Comparison of ENCODE assay signal across 21 cellular contexts in genomic region chr1:101728029-101728428, GRCh38.
DNase-seq lines count a peak whose midpoint lies in the region; ATAC-seq and TF ChIP-seq lines count a peak whose summit lies in the region.
"Had no signal": no experiment of that assay in that cellular context is flagged by ENCODE, and none has a peak within 500 bp of the region (broad histone marks: within the 10 kb centered on the region; RNA-seq: fewer than 3 reads in every experiment).

No MANE protein-coding gene starts in this region.

- TF ChIP-seq CTCF in Calu3 (IDR thresholded peaks at IDR 0.05; ENCODE audit: unreplicated experiment): no peak

- CTCF ChIA-PET in Calu3 (lab: Charles Lee): no interaction called here

- intact Hi-C loops in Calu3 (cut with micrococcal nuclease; ENCODE audit: unreplicated experiment): no loop called here

- BruUV-seq in Calu3 (replicated peaks; lab: Mats Ljungman, UMichigan): no TSS peak

- peak; percentile 43 for DNase-seq in NCI-H526 treated with DMSO at 0.1 percent for 48 hours (lab: John Stamatoyannopoulos, UW)
- no peak for DNase-seq in NCI-H1417 (lab: John Stamatoyannopoulos, UW)
- no peak for DNase-seq in stimulated activated effector memory CD8-positive, alpha-beta T cell treated with anti-CD3 and anti-CD28 coated beads, Interleukin-12 subunit alpha, Interleukin-12 subunit beta, amount 100 ng/mL, for 72 hours (ENCODE audit: low spot score in 2 of 2)
- no peak for DNase-seq in NCI-H2081 treated with DMSO at 0.1 percent for 48 hours (lab: John Stamatoyannopoulos, UW)
- DNase-seq in Calu3: no peak
- DNase-seq: activated CD4-positive, alpha-beta memory T cell treated with anti-CD3 and anti-CD28 coated beads, Interleukin-2, amount 10 ng/mL, durations not matched to agents 7 days and 5 days; activated naive CD8-positive, alpha-beta T cell treated with anti-CD3 and anti-CD28 coated beads, Interleukin-2, amount 10 ng/mL, durations not matched to agents 7 days and 5 days; brain microvascular endothelial cell; CD8-positive, alpha-beta memory T cell; gastrocnemius medialis; H9; Karpas-422; NCI-H82; nephron progenitor cell; small intestine; testis had no signal

- no peaks in the 10 kb centered on the region for H3K4me1 Mint-ChIP-seq in stimulated activated effector memory CD8-positive, alpha-beta T cell treated with anti-CD3 and anti-CD28 coated beads, Interleukin-12 subunit alpha, Interleukin-12 subunit beta, amount 100 ng/mL, for 72 hours
- no peaks in the 10 kb centered on the region for H3K4me1 Mint-ChIP-seq in Calu3 (ENCODE audit: low read depth, unreplicated experiment)
- H3K4me1 Mint-ChIP-seq: activated CD4-positive, alpha-beta memory T cell treated with anti-CD3 and anti-CD28 coated beads, Interleukin-2, amount 10 ng/mL, durations not matched to agents 7 days and 5 days; activated naive CD8-positive, alpha-beta T cell treated with anti-CD3 and anti-CD28 coated beads, Interleukin-2, amount 10 ng/mL, durations not matched to agents 7 days and 5 days; CD8-positive, alpha-beta memory T cell; nephron progenitor cell had no signal

- ATAC-seq in GM18870 (IDR thresholded peaks at IDR 0.05; ENCODE audit: unreplicated experiment) (peak; percentile 49), GM21390 (IDR thresholded peaks at IDR 0.05; ENCODE audit: unreplicated experiment) (peak; percentile 64), HG02943 (IDR thresholded peaks at IDR 0.05; ENCODE audit: low read depth, unreplicated experiment) (peak; percentile 69)
- ATAC-seq in stimulated activated effector memory CD8-positive, alpha-beta T cell treated with anti-CD3 and anti-CD28 coated beads, Interleukin-12 subunit alpha, Interleukin-12 subunit beta, amount 100 ng/mL, for 72 hours: no peak
- ATAC-seq: gastrocnemius medialis had no signal

- H3K4me3 Mint-ChIP-seq in stimulated activated effector memory CD8-positive, alpha-beta T cell treated with anti-CD3 and anti-CD28 coated beads, Interleukin-12 subunit alpha, Interleukin-12 subunit beta, amount 100 ng/mL, for 72 hours: no peak overlapping the region
- H3K4me3 Mint-ChIP-seq in Calu3 (ENCODE audit: low read depth, unreplicated experiment): no peak overlapping the region
- H3K4me3 Mint-ChIP-seq: activated CD4-positive, alpha-beta memory T cell treated with anti-CD3 and anti-CD28 coated beads, Interleukin-2, amount 10 ng/mL, durations not matched to agents 7 days and 5 days; activated naive CD8-positive, alpha-beta T cell treated with anti-CD3 and anti-CD28 coated beads, Interleukin-2, amount 10 ng/mL, durations not matched to agents 7 days and 5 days; CD8-positive, alpha-beta memory T cell; H9; mesothelial cell of epicardium; nephron progenitor cell had no signal

- H3K27me3 Mint-ChIP-seq in Calu3 (ENCODE audit: unreplicated experiment): no peaks in the 10 kb centered on the region
- H3K27me3 Mint-ChIP-seq: activated CD4-positive, alpha-beta memory T cell treated with anti-CD3 and anti-CD28 coated beads, Interleukin-2, amount 10 ng/mL, durations not matched to agents 7 days and 5 days; activated naive CD8-positive, alpha-beta T cell treated with anti-CD3 and anti-CD28 coated beads, Interleukin-2, amount 10 ng/mL, durations not matched to agents 7 days and 5 days; progenitor cell of endocrine pancreas had no signal

- no peaks in the 10 kb centered on the region for H3K36me3 Mint-ChIP-seq in stimulated activated effector memory CD8-positive, alpha-beta T cell treated with anti-CD3 and anti-CD28 coated beads, Interleukin-12 subunit alpha, Interleukin-12 subunit beta, amount 100 ng/mL, for 72 hours
- H3K36me3 Mint-ChIP-seq in Calu3 (ENCODE audit: insufficient read depth, unreplicated experiment): no peaks in the 10 kb centered on the region
- H3K36me3 Mint-ChIP-seq: activated naive CD8-positive, alpha-beta T cell treated with anti-CD3 and anti-CD28 coated beads, Interleukin-2, amount 10 ng/mL, durations not matched to agents 7 days and 5 days; CD8-positive, alpha-beta memory T cell; mesothelial cell of epicardium had no signal

- H3K27ac Mint-ChIP-seq in stimulated activated effector memory CD8-positive, alpha-beta T cell treated with anti-CD3 and anti-CD28 coated beads, Interleukin-12 subunit alpha, Interleukin-12 subunit beta, amount 100 ng/mL, for 72 hours: no peak overlapping the region
- no peak overlapping the region for H3K27ac Mint-ChIP-seq in Calu3 (ENCODE audit: unreplicated experiment)
- H3K27ac Mint-ChIP-seq: activated CD4-positive, alpha-beta memory T cell treated with anti-CD3 and anti-CD28 coated beads, Interleukin-2, amount 10 ng/mL, durations not matched to agents 7 days and 5 days; activated naive CD8-positive, alpha-beta T cell treated with anti-CD3 and anti-CD28 coated beads, Interleukin-2, amount 10 ng/mL, durations not matched to agents 7 days and 5 days; CD8-positive, alpha-beta memory T cell; H9; mesothelial cell of epicardium; nephron progenitor cell; progenitor cell of endocrine pancreas had no signal

- no peaks in the 10 kb centered on the region for H3K9me3 Mint-ChIP-seq in stimulated activated effector memory CD8-positive, alpha-beta T cell treated with anti-CD3 and anti-CD28 coated beads, Interleukin-12 subunit alpha, Interleukin-12 subunit beta, amount 100 ng/mL, for 72 hours
- H3K9me3 Mint-ChIP-seq in Calu3 (ENCODE audit: low read depth, unreplicated experiment): no peaks in the 10 kb centered on the region
- H3K9me3 Mint-ChIP-seq: activated CD4-positive, alpha-beta memory T cell treated with anti-CD3 and anti-CD28 coated beads, Interleukin-2, amount 10 ng/mL, durations not matched to agents 7 days and 5 days; activated naive CD8-positive, alpha-beta T cell treated with anti-CD3 and anti-CD28 coated beads, Interleukin-2, amount 10 ng/mL, durations not matched to agents 7 days and 5 days; CD8-positive, alpha-beta memory T cell; H9; nephron progenitor cell had no signal
